Comparison of ENCODE assay signal across 8 cellular contexts in the genomic region with DNA sequence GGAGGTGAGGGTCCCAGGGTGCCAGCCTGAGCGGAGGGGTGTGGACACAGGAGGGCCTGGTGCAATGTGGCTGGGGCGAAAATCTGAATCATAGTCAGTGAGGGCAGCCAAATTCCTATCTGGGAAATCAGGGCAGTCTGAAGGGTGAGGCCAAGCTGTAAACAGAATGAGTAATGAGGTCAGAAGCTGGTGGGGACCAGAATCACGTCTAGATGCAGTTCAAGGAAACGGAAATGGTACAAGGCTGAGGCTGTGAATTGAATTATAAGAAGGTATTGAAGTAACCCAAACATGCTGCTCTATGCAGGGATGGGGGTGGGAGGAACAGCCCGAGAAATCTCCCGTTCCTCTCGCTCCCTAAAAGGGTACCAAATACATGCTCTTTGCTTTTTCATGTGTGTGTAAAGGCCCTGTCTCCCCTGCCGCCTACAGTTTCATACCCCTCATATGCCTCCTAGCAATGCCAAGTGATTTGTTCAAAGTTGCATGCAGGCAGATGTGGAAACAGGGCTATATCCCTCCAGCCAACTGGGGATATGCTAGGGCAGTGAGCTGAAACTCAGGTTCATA. TPM values are rescaled to one million over a fixed set of nuclear protein-coding genes. Genes with fewer than 3 reads are reported as not detected.
DNase-seq lines count a peak whose midpoint lies in the region; ATAC-seq and TF ChIP-seq lines count a peak whose summit lies in the region.

No MANE protein-coding gene starts in this region.

- TF ChIP-seq CTCF in cardiac fibroblast (IDR thresholded peaks at IDR 0.05; ENCODE audit: low read depth, low read length) = no peak
- TF ChIP-seq CTCF in right lobe of liver (IDR thresholded peaks at IDR 0.05) = no peak
- no peak for TF ChIP-seq CTCF in vagina (IDR thresholded peaks at IDR 0.05)

- H3K79me2 ChIP-seq in ACC112 (ENCODE audit: control insufficient read depth, insufficient read depth, low read length, unreplicated experiment) = no peaks in the 10 kb centered on the region

- intact Hi-C loops in right lobe of liver (cut with DNase I) (no loop called here), vagina (cut with DNase I) (loop anchor here (5.0 kb wide), 1 partner anchor 38 kb away; the partner anchor contains the start of gene PIM1)

- H3K27ac ChIP-seq in ACC112 (ENCODE audit: low read depth, low read length) (peak overlapping the region; percentile 97), right lobe of liver (peak overlapping the region; percentile 13 to 75 (median 59)), vagina (peak overlapping the region; percentile 69)

- TF ChIP-seq POLR2A in right lobe of liver (IDR thresholded peaks at IDR 0.05) (no peak), vagina (IDR thresholded peaks at IDR 0.05) (no peak)

- ATAC-seq in right lobe of liver (peak; percentile 79 to 83 (median 82)), HG03025 (IDR thresholded peaks at IDR 0.05; ENCODE audit: low FRiP score, unreplicated experiment) (no peak), GM21381 (IDR thresholded peaks at IDR 0.05; ENCODE audit: unreplicated experiment) (no peak)

- H3K4me3 ChIP-seq in ACC112 (ENCODE audit: low read depth, low read length) (peak overlapping the region; percentile 35; the same call in 1 of the 2 replicates), cardiac fibroblast (replicated peaks in 1 of 2; ENCODE audit: low read depth in 2 of 2, low read length in 2 of 2) (no peak overlapping the region), right lobe of liver (no peak overlapping the region), vagina (no peak overlapping the region)

- WGBS in right lobe of liver (ENCODE audit: insufficient coverage, low coverage, low lambda C conversion rate, missing lambda C conversion rate) = 26% methylated on average over 4 of the region's 8 CpGs

- peak overlapping the region; percentile 24 for H2AFZ ChIP-seq in ACC112 (ENCODE audit: low read length, unreplicated experiment)

- H3K9me3 ChIP-seq in right lobe of liver (no peaks in the 10 kb centered on the region), vagina (no peaks in the 10 kb centered on the region)

- peaks cover 64% of the 10 kb centered on the region for H3K4me1 ChIP-seq in ACC112 (ENCODE audit: control insufficient read depth, insufficient read depth, low read length, unreplicated experiment)
- peaks cover 0 to 42% (median 11%) of the 10 kb centered on the region in 4 donors for H3K4me1 ChIP-seq in right lobe of liver
- H3K4me1 ChIP-seq in vagina = peaks cover 55% of the 10 kb centered on the region

- H3K27me3 ChIP-seq in ACC112 (ENCODE audit: insufficient read depth, low read length) = no peaks in the 10 kb centered on the region
- H3K27me3 ChIP-seq in right lobe of liver = no peaks in the 10 kb centered on the region
- no peaks in the 10 kb centered on the region for H3K27me3 ChIP-seq in vagina

- peak; percentile 94 for DNase-seq in LHCN-M2 (ENCODE audit: low read depth)
- peak; percentile 95 to 98 for DNase-seq in cardiac fibroblast (ENCODE audit: low read depth in 2 of 2)
- peak in 2 of 3 donors; percentile 47 to 57 for DNase-seq in right lobe of liver
- no peak for DNase-seq in vagina (ENCODE audit: extremely low spot score in 2 of 2)
- no peak for DNase-seq in NCI-H1048 (lab: John Stamatoyannopoulos, UW)

- H3K36me3 ChIP-seq in ACC112 (ENCODE audit: insufficient read depth, low read length) (no peaks in the 10 kb centered on the region), right lobe of liver (no peaks in the 10 kb centered on the region), vagina (no peaks in the 10 kb centered on the region)

RNA-seq across cellular contexts. Expression of gene PIM1, which starts 35.2 kb away (rescaled TPM):
- total RNA-seq in LHCN-M2 (2014; rRNA removed) = 1.9 and 2.2 TPM in 2 replicates
- 4.0 TPM for polyA plus RNA-seq in LHCN-M2 (2012)
- total RNA-seq in right lobe of liver = 10 to 100 TPM in 5 of 6 experiments, 1 to 10 TPM in 1; 5.1 to 45.2 (median 13.0) TPM
- 74.2 TPM for total RNA-seq in vagina

Comparison
In these comparisons a context has a peak if more than half of its experiments do, and no peak if none do; other contexts are left out.
1. DNase-seq: peak in LHCN-M2 (single experiment), cardiac fibroblast (2 of 2) and right lobe of liver (2 of 3); none in vagina (0 of 2) and NCI-H1048 (single experiment).
2. ATAC-seq: peak in right lobe of liver (4 of 4); none in HG03025 (single experiment) and GM21381 (single experiment).
3. Peak in every context shown above with its lines, with median percentiles within 50 percentile points of each other: H3K27ac ChIP-seq.